In the genomic region with DNA sequence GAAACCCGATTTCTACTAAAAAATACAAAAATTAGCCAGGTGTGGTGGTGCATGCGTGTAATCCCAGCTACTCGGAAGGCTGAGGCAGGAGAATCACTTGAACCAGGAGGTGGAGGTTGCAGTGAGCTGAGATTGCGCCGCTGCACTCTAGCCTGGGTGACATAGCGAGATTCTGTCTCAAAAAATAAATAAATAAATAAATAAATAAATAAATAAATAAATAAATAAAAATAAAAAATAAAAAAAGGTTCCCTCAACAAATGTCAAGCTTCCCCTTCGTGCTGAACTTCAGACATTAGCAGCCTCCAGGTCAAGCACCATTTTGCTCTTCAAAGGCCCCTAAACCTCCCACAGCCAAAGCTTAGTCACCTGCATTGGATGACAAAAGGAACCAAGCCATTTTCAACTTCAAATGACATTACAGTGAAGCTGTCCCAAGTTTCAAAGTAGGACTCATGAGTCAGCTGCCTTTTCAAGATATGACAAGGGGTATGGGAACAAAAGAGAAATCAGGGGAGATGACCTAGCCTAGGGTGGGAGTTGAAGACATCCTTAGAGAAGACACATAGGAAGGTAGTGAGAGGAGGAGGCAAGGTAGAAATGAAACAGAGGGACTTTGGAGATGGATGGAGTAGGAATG, we compare ENCODE assay signal across 7 cellular contexts. TPM values are rescaled to one million over a fixed set of nuclear protein-coding genes. Genes with fewer than 3 reads are reported as not detected.
DNase-seq lines count a peak whose midpoint lies in the region; ATAC-seq, FAIRE-seq and TF ChIP-seq lines count a peak whose summit lies in the region.
"Not testable (repeated sequence)": the region's sequence is repeated elsewhere in the genome, so short reads cannot be mapped to it uniquely, and the experiment has no call there.

No MANE protein-coding gene starts in this region.

- SMC1A ChIA-PET in GM12878 (lab: Charles Lee; ENCODE audit: uncharacterized antibody, unreplicated experiment): interaction anchor here (1.0 to 8.0 kb wide), 14 partner anchors 10 to 192 kb away, joined by 3 to 156 read pairs (median 5); no protein-coding TSS in a partner anchor

- not testable (repeated sequence) for TF ChIP-seq CTCF in HEK293 (tag by site-specific recombination; IDR thresholded peaks at IDR 0.05); GM12878 (IDR thresholded peaks at IDR 0.05 in 2 of 3, conservative IDR thresholded peaks at IDR 0.05 in 1 of 3; ENCODE audit: control insufficient read depth in 2 of 3, extremely low read depth in 1 of 3, insufficient read depth in 1 of 3, low read depth in 3 of 3, low read length in 3 of 3); psoas muscle (IDR thresholded peaks at IDR 0.05)

- H3K9me3 Mint-ChIP-seq in activated CD4-positive, alpha-beta memory T cell treated with anti-CD3 and anti-CD28 coated beads for 36 hours; activated T-helper 17 cell treated with anti-CD3 and anti-CD28 coated beads, Interleukin-2, amount 50 U/mL, for 72 hours; stimulated activated naive B cell treated with anti-CD40 and anti-IgM and Interleukin-4, amounts not matched to agents 10 μg/mL and 1 μg/mL and 100 μg/mL, for 72 hours: not testable (repeated sequence)

- ATAC-seq in activated CD4-positive, CD25-positive, alpha-beta regulatory T cell treated with anti-CD3 and anti-CD28 coated beads, Interleukin-2, amount 50 U/mL, for 24 hours: peak; percentile 68 to 79
- peak; percentile 85 for ATAC-seq in activated T-helper 17 cell treated with anti-CD3 and anti-CD28 coated beads, Interleukin-2, amount 50 U/mL, for 72 hours (replicated peaks)
- ATAC-seq in GM12878 (peak; percentile 6), psoas muscle (peak in 3 of 4 donors; percentile 56 to 72 (median 64))
- ATAC-seq in stimulated activated naive B cell treated with anti-CD40 and anti-IgM and Interleukin-4, amounts not matched to agents 10 μg/mL and 1 μg/mL and 100 μg/mL, for 72 hours (replicated peaks): peak; percentile 38 to 57

- POLR2A ChIA-PET in HEK293 (lab: Yijun Ruan, JAX); activated CD4-positive, alpha-beta memory T cell treated with anti-CD3 and anti-CD28 coated beads for 36 hours (lab: Charles Lee): not testable (repeated sequence)
- POLR2A ChIA-PET in GM12878 (lab: Charles Lee): interaction anchor here (0.6 to 7.5 kb wide), 4 partner anchors 11 to 245 kb away, joined by 3 to 114 read pairs (median 3); no protein-coding TSS in a partner anchor

- not testable (repeated sequence) for H2AFZ ChIP-seq in GM12878 (ENCODE audit: control insufficient read depth, low read depth, low read length)

- CTCF ChIA-PET in HEK293 (lab: Yijun Ruan, JAX): not testable (repeated sequence)
- CTCF ChIA-PET in activated CD4-positive, alpha-beta memory T cell treated with anti-CD3 and anti-CD28 coated beads for 36 hours (lab: Charles Lee): interaction anchor here (0.6 kb wide), 1 partner anchor 187 kb away, joined by 3 read pairs; no protein-coding TSS in a partner anchor
- CTCF ChIA-PET in GM12878 (lab: Yijun Ruan, JAX): interaction anchor here (0.9 to 5.0 kb wide), 4 partner anchors 8 to 54 kb away, joined by 3 to 32 read pairs (median 14); no protein-coding TSS in a partner anchor

- H3K4me3 ChIP-seq in HEK293 (ENCODE audit: low read depth, low read length); GM12878; psoas muscle: not testable (repeated sequence)

- peak; percentile 13 for DNase-seq in activated CD4-positive, alpha-beta memory T cell treated with anti-CD3 and anti-CD28 coated beads for 36 hours
- DNase-seq in GM12878 (ENCODE audit: low read depth, low spot score); psoas muscle; stimulated activated naive B cell treated with anti-CD40 and anti-IgM and Interleukin-4, amounts not matched to agents 10 μg/mL and 1 μg/mL and 100 μg/mL, for 72 hours: not testable (repeated sequence)

- intact Hi-C loops in activated CD4-positive, alpha-beta memory T cell treated with anti-CD3 and anti-CD28 coated beads for 36 hours (cut with micrococcal nuclease); psoas muscle (cut with DNase I): not testable (repeated sequence)
- intact Hi-C loops in GM12878 (cut with micrococcal nuclease; ENCODE audit: unreplicated experiment): loop anchor here (10.0 kb wide), 1 partner anchor 179 kb away; no protein-coding TSS in a partner anchor

- TF ChIP-seq RAD21 in GM12878 (IDR thresholded peaks at IDR 0.05; ENCODE audit: insufficient read depth, low read depth, low read length): not testable (repeated sequence)

- TF ChIP-seq EP300 in GM12878 (IDR thresholded peaks at IDR 0.05; ENCODE audit: borderline replicate concordance in 1 of 2, control insufficient read depth in 1 of 2, low read depth in 2 of 2, low read length in 2 of 2): not testable (repeated sequence)

- H3K9ac ChIP-seq in GM12878 (ENCODE audit: control insufficient read depth, insufficient read depth, low read length): not testable (repeated sequence)

- not testable (repeated sequence) for H3K9me3 ChIP-seq in HEK293 (ENCODE audit: control insufficient read depth, insufficient read depth, low read depth, low read length); GM12878 (replicated peaks; ENCODE audit: control insufficient read depth, insufficient read depth, low read length); psoas muscle

- not testable (repeated sequence) for H3K27me3 ChIP-seq in GM12878 (replicated peaks in 1 of 2; ENCODE audit: control insufficient read depth in 2 of 2, insufficient read depth in 2 of 2, low read length in 1 of 2); psoas muscle (ENCODE audit: insufficient read depth in 3 of 3, low read length in 2 of 3)

- not testable (repeated sequence) for TF ChIP-seq POLR2A in GM12878 (IDR thresholded peaks at IDR 0.05; ENCODE audit: low read depth, low read length)

- H3K36me3 ChIP-seq in HEK293 (ENCODE audit: control insufficient read depth in 2 of 2, insufficient read depth in 1 of 2, low read length in 2 of 2); GM12878 (ENCODE audit: control insufficient read depth in 2 of 2, insufficient read depth in 2 of 2, low read length in 1 of 2); psoas muscle (ENCODE audit: insufficient read depth in 1 of 2, low read depth in 1 of 2): not testable (repeated sequence)

- H3K36me3 Mint-ChIP-seq in activated CD4-positive, alpha-beta memory T cell treated with anti-CD3 and anti-CD28 coated beads for 36 hours; activated T-helper 17 cell treated with anti-CD3 and anti-CD28 coated beads, Interleukin-2, amount 50 U/mL, for 72 hours (ENCODE audit: low read depth): not testable (repeated sequence)
- H3K36me3 Mint-ChIP-seq in stimulated activated naive B cell treated with anti-CD40 and anti-IgM and Interleukin-4, amounts not matched to agents 10 μg/mL and 1 μg/mL and 100 μg/mL, for 72 hours: peaks cover 17 to 33% of the 10 kb centered on the region in 2 donors

- H3K79me2 ChIP-seq in GM12878 (ENCODE audit: control insufficient read depth, insufficient read depth, low read length): not testable (repeated sequence)

- not testable (repeated sequence) for H3K27ac ChIP-seq in HEK293 (ENCODE audit: extremely low read depth, low read depth, low read length); GM12878 (ENCODE audit: control insufficient read depth, insufficient read depth); psoas muscle

- not testable (repeated sequence) for H3K27ac Mint-ChIP-seq in activated CD4-positive, alpha-beta memory T cell treated with anti-CD3 and anti-CD28 coated beads for 36 hours; stimulated activated naive B cell treated with anti-CD40 and anti-IgM and Interleukin-4, amounts not matched to agents 10 μg/mL and 1 μg/mL and 100 μg/mL, for 72 hours
- peak overlapping the region; percentile 21 for H3K27ac Mint-ChIP-seq in activated T-helper 17 cell treated with anti-CD3 and anti-CD28 coated beads, Interleukin-2, amount 50 U/mL, for 72 hours

- peaks cover 24% of the 10 kb centered on the region for H3K4me1 ChIP-seq in HEK293 (ENCODE audit: control insufficient read depth, insufficient read depth, low read length)
- H3K4me1 ChIP-seq in GM12878 (ENCODE audit: control insufficient read depth, insufficient read depth, low read length); psoas muscle: not testable (repeated sequence)

- RAD21 ChIA-PET in GM12878 (lab: Charles Lee; ENCODE audit: unreplicated experiment): interaction anchor here (0.7 to 6.8 kb wide), 11 partner anchors 11 to 123 kb away, joined by 3 to 107 read pairs (median 4); no protein-coding TSS in a partner anchor

- in situ Hi-C loops in GM12878 (cut with MboI): not testable (repeated sequence)

- not testable (repeated sequence) for H3K4me3 Mint-ChIP-seq in activated CD4-positive, alpha-beta memory T cell treated with anti-CD3 and anti-CD28 coated beads for 36 hours; activated T-helper 17 cell treated with anti-CD3 and anti-CD28 coated beads, Interleukin-2, amount 50 U/mL, for 72 hours; stimulated activated naive B cell treated with anti-CD40 and anti-IgM and Interleukin-4, amounts not matched to agents 10 μg/mL and 1 μg/mL and 100 μg/mL, for 72 hours

- H3K4me2 ChIP-seq in GM12878 (ENCODE audit: control insufficient read depth, insufficient read depth): not testable (repeated sequence)

- WGBS in GM12878 (ENCODE audit: insufficient coverage, insufficient replicate concordance, low lambda C conversion rate, missing lambda C conversion rate): 83% methylated on average over 7 of the region's 7 CpGs
- WGBS in psoas muscle, 3 donors: 97 to 98% (median 98%) methylated on average over 7 of the region's 7 CpGs

- not testable (repeated sequence) for FAIRE-seq in GM12878 (lab: Jason Lieb, UNC)

- H3K27me3 Mint-ChIP-seq in activated CD4-positive, alpha-beta memory T cell treated with anti-CD3 and anti-CD28 coated beads for 36 hours; activated T-helper 17 cell treated with anti-CD3 and anti-CD28 coated beads, Interleukin-2, amount 50 U/mL, for 72 hours; stimulated activated naive B cell treated with anti-CD40 and anti-IgM and Interleukin-4, amounts not matched to agents 10 μg/mL and 1 μg/mL and 100 μg/mL, for 72 hours: not testable (repeated sequence)

- BruUV-seq in GM12878 (replicated peaks; lab: Mats Ljungman, UMichigan): not testable (repeated sequence)

- H4K20me1 ChIP-seq in GM12878 (ENCODE audit: control insufficient read depth, insufficient read depth): not testable (repeated sequence)

- H3K4me1 Mint-ChIP-seq in activated CD4-positive, alpha-beta memory T cell treated with anti-CD3 and anti-CD28 coated beads for 36 hours (ENCODE audit: low read depth); activated T-helper 17 cell treated with anti-CD3 and anti-CD28 coated beads, Interleukin-2, amount 50 U/mL, for 72 hours: not testable (repeated sequence)
- peaks cover 40 to 84% of the 10 kb centered on the region in 2 donors for H3K4me1 Mint-ChIP-seq in stimulated activated naive B cell treated with anti-CD40 and anti-IgM and Interleukin-4, amounts not matched to agents 10 μg/mL and 1 μg/mL and 100 μg/mL, for 72 hours

RNA-seq across cellular contexts. Expression of a gene that starts 6.7 kb away (rescaled TPM):
- 1 to 10 TPM; 4.0 to 4.4 TPM for total RNA-seq in activated CD4-positive, alpha-beta memory T cell treated with anti-CD3 and anti-CD28 coated beads for 36 hours
- 1 to 10 TPM; 2.3 to 2.9 TPM for total RNA-seq in activated T-helper 17 cell treated with anti-CD3 and anti-CD28 coated beads, Interleukin-2, amount 50 U/mL, for 72 hours
- total RNA-seq in GM12878 (2013; cell fraction: nucleolus; rRNA removed): 51.9 and 61.9 TPM in 2 replicates
- total RNA-seq in GM12878 (2014; rRNA removed) (13.4 and 16.9 TPM in 2 replicates), GM12878 (2014; rRNA removed; fragmentation: Illumina TruSeq; extraction: Trizol) (9.5 and 10.2 TPM in 2 replicates), GM12878 (2021) (12.3 and 14.5 TPM in 2 replicates), psoas muscle (10 to 100 TPM in 2 of 4 donors, 1 to 10 TPM in 2; 9.2 to 16.2 (median 12.4) TPM)
- 2.1 TPM for polyA plus RNA-seq in GM12878 (2011; ENCODE audit: low read depth)
- polyA plus RNA-seq in GM12878 (2011; rRNA removed) (24.1 and 24.7 TPM in 2 replicates), GM12878 (2014; fragmentation: Illumina TruSeq; extraction: Trizol) (8.5 and 11.1 TPM in 2 replicates), GM12878 (2014; fragmentation: Nextera tagmentation; extraction: Ambion mirVana) (1 to 10 TPM; 3.6 to 6.4 TPM), GM12878 (2014; rRNA removed) (5.7 and 7.9 TPM in 2 replicates), GM12878 (2016; fragmentation: Nextera tagmentation; extraction: Ambion mirVana) (10 to 100 TPM; 15.4 to 17.4 TPM), psoas muscle (10 to 100 TPM in 2 of 3 donors, 1 to 10 TPM in 1; 6.0 to 22.0 (median 12.0) TPM)
- polyA plus RNA-seq in GM12878 (2011; cell fraction: cytosol; rRNA removed): 16.4 and 20.5 TPM in 2 replicates
- 16.0 and 19.7 TPM in 2 replicates for polyA plus RNA-seq in GM12878 (2011; cell fraction: nucleus; rRNA removed)
- polyA plus RNA-seq in GM12878 (2012): 3.8 and 4.4 TPM in 2 replicates
- 30.8 and 39.3 TPM in 2 replicates for polyA minus RNA-seq in GM12878 (2011; rRNA and poly(A)+ RNA removed)
- 8.4 and 10.8 TPM in 2 replicates for polyA minus RNA-seq in GM12878 (2011; cell fraction: cytosol; rRNA and poly(A)+ RNA removed)
- polyA minus RNA-seq in GM12878 (2011; cell fraction: nucleus; rRNA and poly(A)+ RNA removed): 23.6 and 31.9 TPM in 2 replicates

RNA-seq across cellular contexts. Expression of a gene that starts 49.6 kb away (rescaled TPM):
- total RNA-seq in activated CD4-positive, alpha-beta memory T cell treated with anti-CD3 and anti-CD28 coated beads for 36 hours: 1 to 10 TPM; 9.4 to 9.7 TPM
- total RNA-seq in activated T-helper 17 cell treated with anti-CD3 and anti-CD28 coated beads, Interleukin-2, amount 50 U/mL, for 72 hours: 10 to 100 TPM; 11.0 to 12.3 TPM
- 48.1 and 52.3 TPM in 2 replicates for total RNA-seq in GM12878 (2013; cell fraction: nucleolus; rRNA removed)
- total RNA-seq in GM12878 (2014; rRNA removed): 9.9 and 12.2 TPM in 2 replicates
- total RNA-seq in GM12878 (2014; rRNA removed; fragmentation: Illumina TruSeq; extraction: Trizol): 8.7 and 10.2 TPM in 2 replicates
- total RNA-seq in GM12878 (2021): 10.2 and 12.8 TPM in 2 replicates
- polyA plus RNA-seq in GM12878 (2011; ENCODE audit: low read depth): 12.8 TPM
- 9.4 and 14.4 TPM in 2 replicates for polyA plus RNA-seq in GM12878 (2011; rRNA removed)
- 4.2 and 4.4 TPM in 2 replicates for polyA plus RNA-seq in GM12878 (2011; cell fraction: cytosol; rRNA removed)
- polyA plus RNA-seq in GM12878 (2011; cell fraction: nucleus; rRNA removed): 14.3 and 17.2 TPM in 2 replicates
- polyA plus RNA-seq in GM12878 (2012): 7.0 and 11.7 TPM in 2 replicates
- polyA plus RNA-seq in GM12878 (2014; fragmentation: Illumina TruSeq; extraction: Trizol): 13.6 and 19.1 TPM in 2 replicates
- polyA plus RNA-seq in GM12878 (2014; fragmentation: Nextera tagmentation; extraction: Ambion mirVana): 10 to 100 TPM; 48.5 to 54.3 TPM
- 10.2 and 10.4 TPM in 2 replicates for polyA plus RNA-seq in GM12878 (2014; rRNA removed)
- polyA plus RNA-seq in GM12878 (2016; fragmentation: Nextera tagmentation; extraction: Ambion mirVana): 10 to 100 TPM; 24.4 to 26.5 TPM
- 4.6 and 4.9 TPM in 2 replicates for polyA minus RNA-seq in GM12878 (2011; rRNA and poly(A)+ RNA removed)
- polyA minus RNA-seq in GM12878 (2011; cell fraction: cytosol; rRNA and poly(A)+ RNA removed): 0.53 and 3.5 TPM in 2 replicates
- polyA minus RNA-seq in GM12878 (2011; cell fraction: nucleus; rRNA and poly(A)+ RNA removed): 5.7 and 7.3 TPM in 2 replicates
- total RNA-seq in psoas muscle: 1 to 10 TPM; 5.3 to 7.6 (median 7.0) TPM
- 1 to 10 TPM; 2.4 to 6.4 (median 5.8) TPM for polyA plus RNA-seq in psoas muscle

Comparison
In these comparisons a context has a peak if more than half of its experiments do, and no peak if none do; other contexts are left out.
1. ATAC-seq: peak in every context shown above with its lines; median percentile 85 in activated T-helper 17 cell treated with anti-CD3 and anti-CD28 coated beads, Interleukin-2, amount 50 U/mL, for 72 hours; 74 in activated CD4-positive, CD25-positive, alpha-beta regulatory T cell treated with anti-CD3 and anti-CD28 coated beads, Interleukin-2, amount 50 U/mL, for 24 hours; 64 in psoas muscle; 48 in stimulated activated naive B cell treated with anti-CD40 and anti-IgM and Interleukin-4, amounts not matched to agents 10 μg/mL and 1 μg/mL and 100 μg/mL, for 72 hours; 6 in GM12878.